In the genomic region with DNA sequence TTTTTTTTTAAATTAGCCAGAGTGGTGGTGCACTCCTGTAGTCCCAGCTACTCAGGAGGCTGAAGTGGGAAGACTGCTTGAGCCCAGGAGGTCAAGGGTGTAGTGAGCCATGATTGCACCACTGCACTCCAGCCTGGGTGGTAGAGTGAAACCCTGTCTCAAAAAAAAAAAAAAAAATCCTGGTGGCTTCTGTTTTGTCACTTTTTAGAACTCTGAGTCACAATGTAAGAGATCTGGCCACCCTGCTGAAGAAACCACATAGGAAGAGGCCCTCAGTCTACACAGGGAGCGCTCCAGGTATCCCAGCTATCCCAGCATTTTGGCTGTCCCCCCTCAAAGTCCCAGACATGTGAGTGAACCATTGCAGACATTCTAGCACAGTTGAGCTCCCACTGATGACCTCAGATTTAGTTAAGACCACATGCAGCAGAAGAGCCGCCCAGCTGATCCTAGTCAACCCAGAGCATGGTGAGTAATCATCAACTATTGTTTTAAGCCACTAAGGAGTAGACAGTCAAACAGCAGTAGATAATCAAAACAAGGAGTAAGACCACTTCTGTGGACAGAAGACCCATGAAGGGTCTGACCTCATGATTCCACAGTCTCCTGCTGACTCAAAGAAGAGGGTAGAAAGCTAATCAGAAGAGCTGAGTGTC, we compare ENCODE assay signal across 22 cellular contexts. TPM values are rescaled to one million over a fixed set of nuclear protein-coding genes. Genes with fewer than 3 reads are reported as not detected.
A peak's percentile ranks its signal among the peaks of the same experiment; 100 is the strongest.
DNase-seq lines count a peak whose midpoint lies in the region; ATAC-seq lines count a peak whose summit lies in the region.
"Had no signal": no experiment of that assay in that cellular context is flagged by ENCODE, and none has a peak within 500 bp of the region (broad histone marks: within the 10 kb centered on the region; RNA-seq: fewer than 3 reads in every experiment).

No MANE protein-coding gene starts in this region.

- no peak overlapping the region for H3K4me3 Mint-ChIP-seq in activated CD8-positive, alpha-beta memory T cell treated with anti-CD3 and anti-CD28 coated beads, Interleukin-2, amount 10 ng/mL, durations not matched to agents 7 days and 5 days
- no peak overlapping the region for H3K4me3 Mint-ChIP-seq in T-helper 17 cell
- H3K4me3 Mint-ChIP-seq in naive thymus-derived CD4-positive, alpha-beta T cell = no peak overlapping the region
- H3K4me3 Mint-ChIP-seq: neural progenitor cell, T-cell, type B pancreatic cell had no signal

- ATAC-seq in activated CD8-positive, alpha-beta memory T cell treated with anti-CD3 and anti-CD28 coated beads, Interleukin-2, amount 10 ng/mL, durations not matched to agents 7 days and 5 days = peak; percentile 38
- ATAC-seq in T-helper 17 cell (no peak), GM19455 (IDR thresholded peaks at IDR 0.05; ENCODE audit: unreplicated experiment) (no peak)
- peak; percentile 12 for ATAC-seq in naive thymus-derived CD4-positive, alpha-beta T cell
- ATAC-seq: PC-3, T-cell had no signal

- H3K27me3 ChIP-seq in naive thymus-derived CD4-positive, alpha-beta T cell (ENCODE audit: control insufficient read depth in 2 of 2, insufficient read depth in 2 of 2, low read length in 2 of 2) = no peaks in the 10 kb centered on the region
- H3K27me3 ChIP-seq: BE2C, right atrium auricular region had no signal

- POLR2A ChIA-PET in naive thymus-derived CD4-positive, alpha-beta T cell (lab: Charles Lee) = no interaction called here

- no peaks in the 10 kb centered on the region for H3K36me3 ChIP-seq in naive thymus-derived CD4-positive, alpha-beta T cell (ENCODE audit: control insufficient read depth in 2 of 3, insufficient read depth in 3 of 3, low read length in 3 of 3)
- H3K36me3 ChIP-seq: BE2C, neural progenitor cell, right atrium auricular region had no signal

- peaks cover 0 to 10% of the 10 kb centered on the region in 2 donors for H3K4me1 ChIP-seq in naive thymus-derived CD4-positive, alpha-beta T cell (ENCODE audit: control insufficient read depth in 2 of 2, insufficient read depth in 2 of 2, low read length in 2 of 2)
- H3K4me1 ChIP-seq: parathyroid adenoma had no signal

- no peak for DNase-seq in activated CD8-positive, alpha-beta memory T cell treated with anti-CD3 and anti-CD28 coated beads, Interleukin-2, amount 10 ng/mL, durations not matched to agents 7 days and 5 days
- no peak for DNase-seq in activated CD8-positive, alpha-beta memory T cell treated with anti-CD3 and anti-CD28 coated beads, Interleukin-2, amount 50 U/mL, for 4 hours
- peak; percentile 48 for DNase-seq in HT1080 (ENCODE audit: low read depth)
- no peak for DNase-seq in T-helper 17 cell
- DNase-seq in naive thymus-derived CD4-positive, alpha-beta T cell = no peak
- DNase-seq in DMS79 treated with DMSO at 0.1 percent for 48 hours (lab: John Stamatoyannopoulos, UW) = no peak
- no peak for DNase-seq in CD1c-positive myeloid dendritic cell (ENCODE audit: extremely low spot score)
- DNase-seq: BE2C; COR-L47; GDM1; NCI-H1417; NCI-H446; PC-3; SHP77; stimulated activated CD4-positive, alpha-beta T cell treated with anti-CD3 and anti-CD28 coated beads, Interleukin-2, amount 100 ng/mL, for 24 hours; T-cell had no signal

- H3K27ac ChIP-seq in naive thymus-derived CD4-positive, alpha-beta T cell (ENCODE audit: low read depth, low read length) = no peak overlapping the region
- H3K27ac ChIP-seq: neural progenitor cell, parathyroid adenoma, right atrium auricular region had no signal

- intact Hi-C loops in naive thymus-derived CD4-positive, alpha-beta T cell (cut with micrococcal nuclease) = loop anchor here (5.0 kb wide), 2 partner anchors 81 to 191 kb away; partner anchors contain the start of gene PREX1 (in 1 of the 2)

- peak overlapping the region; percentile 14 for H3K27ac Mint-ChIP-seq in activated CD8-positive, alpha-beta memory T cell treated with anti-CD3 and anti-CD28 coated beads, Interleukin-2, amount 10 ng/mL, durations not matched to agents 7 days and 5 days
- peak overlapping the region; percentile 61 for H3K27ac Mint-ChIP-seq in T-helper 17 cell
- H3K27ac Mint-ChIP-seq in naive thymus-derived CD4-positive, alpha-beta T cell = peak overlapping the region in 2 of 9 donors; percentile 7 to 9
- H3K27ac Mint-ChIP-seq: activated T-helper 2 cell treated with anti-CD3 and anti-CD28 coated beads, Interferon-gamma antibody, Interleukin-2, Interleukin-4, amounts not matched to agents 10 μg/mL and 5 μg/mL and 100 μg/mL, durations not matched to agents 14 hours and 24 hours and 36 hours; neural progenitor cell; type B pancreatic cell had no signal

- H3K9me3 Mint-ChIP-seq in activated CD8-positive, alpha-beta memory T cell treated with anti-CD3 and anti-CD28 coated beads, Interleukin-2, amount 10 ng/mL, durations not matched to agents 7 days and 5 days (ENCODE audit: low read depth) = peaks cover 4% of the 10 kb centered on the region
- H3K9me3 Mint-ChIP-seq in naive thymus-derived CD4-positive, alpha-beta T cell = peaks cover 0 to 13% (median 3%) of the 10 kb centered on the region in 11 donors
- H3K9me3 Mint-ChIP-seq: type B pancreatic cell had no signal

- no peak overlapping the region for H3K4me3 ChIP-seq in naive thymus-derived CD4-positive, alpha-beta T cell (ENCODE audit: low read length)
- H3K4me3 ChIP-seq: neural progenitor cell, right atrium auricular region had no signal

- peaks cover 10% of the 10 kb centered on the region for H3K36me3 Mint-ChIP-seq in activated CD8-positive, alpha-beta memory T cell treated with anti-CD3 and anti-CD28 coated beads, Interleukin-2, amount 10 ng/mL, durations not matched to agents 7 days and 5 days
- peaks cover 2% of the 10 kb centered on the region for H3K36me3 Mint-ChIP-seq in T-helper 17 cell (ENCODE audit: low read depth)
- H3K36me3 Mint-ChIP-seq in naive thymus-derived CD4-positive, alpha-beta T cell = peaks cover 0 to 9% (median 3%) of the 10 kb centered on the region in 5 donors
- H3K36me3 Mint-ChIP-seq: neural progenitor cell, T-cell, type B pancreatic cell had no signal

- H3K9me3 ChIP-seq in T-helper 17 cell (ENCODE audit: control insufficient read depth, low read length, poor library complexity, severe bottlenecking) = no peaks in the 10 kb centered on the region
- no peaks in the 10 kb centered on the region for H3K9me3 ChIP-seq in naive thymus-derived CD4-positive, alpha-beta T cell (ENCODE audit: control insufficient read depth in 2 of 3, low read length in 3 of 3)
- H3K9me3 ChIP-seq: BE2C had no signal

- no peaks in the 10 kb centered on the region for H3K27me3 Mint-ChIP-seq in activated CD8-positive, alpha-beta memory T cell treated with anti-CD3 and anti-CD28 coated beads, Interleukin-2, amount 10 ng/mL, durations not matched to agents 7 days and 5 days
- H3K27me3 Mint-ChIP-seq in T-helper 17 cell = no peaks in the 10 kb centered on the region
- H3K27me3 Mint-ChIP-seq in naive thymus-derived CD4-positive, alpha-beta T cell = peaks cover 0 to 8% (median 2%) of the 10 kb centered on the region in 5 donors

- peaks cover 42% of the 10 kb centered on the region for H3K4me1 Mint-ChIP-seq in activated CD8-positive, alpha-beta memory T cell treated with anti-CD3 and anti-CD28 coated beads, Interleukin-2, amount 10 ng/mL, durations not matched to agents 7 days and 5 days
- H3K4me1 Mint-ChIP-seq in T-helper 17 cell = peaks cover 24% of the 10 kb centered on the region
- peaks cover 0 to 17% (median 7%) of the 10 kb centered on the region in 7 donors for H3K4me1 Mint-ChIP-seq in naive thymus-derived CD4-positive, alpha-beta T cell

- CTCF ChIA-PET in activated CD8-positive, alpha-beta memory T cell treated with anti-CD3 and anti-CD28 coated beads, Interleukin-2, amount 10 ng/mL, durations not matched to agents 7 days and 5 days (lab: Charles Lee) = interaction anchor here (0.7 to 9.0 kb wide), 3 partner anchors 156 to 288 kb away, joined by 3 to 118 read pairs (median 5); no protein-coding TSS in a partner anchor
- CTCF ChIA-PET in naive thymus-derived CD4-positive, alpha-beta T cell (lab: Charles Lee) = interaction anchor here (1.2 kb wide), 2 partner anchors 248 to 251 kb away, joined by 3 to 7 read pairs; no protein-coding TSS in a partner anchor

RNA-seq across cellular contexts. Expression of gene ARFGEF2, which starts 12.7 kb away (rescaled TPM):
- total RNA-seq in activated CD8-positive, alpha-beta memory T cell treated with anti-CD3 and anti-CD28 coated beads, Interleukin-2, amount 10 ng/mL, durations not matched to agents 7 days and 5 days = 10 to 100 TPM; 19.0 to 23.7 TPM
- total RNA-seq in HT1080 (2014; rRNA removed; shearing (Covaris generic)) = 21.7 and 31.0 TPM in 2 replicates
- 12.6 and 18.1 TPM in 2 replicates for polyA plus RNA-seq in HT1080 (2015; cell fraction: cytosol; rRNA removed)
- 28.6 and 31.9 TPM in 2 replicates for polyA plus RNA-seq in HT1080 (2015; cell fraction: nucleus; rRNA removed)
- total RNA-seq in T-helper 17 cell = 10 to 100 TPM; 24.1 to 24.7 TPM
- 10 to 100 TPM; 24.2 to 33.5 (median 30.1) TPM for total RNA-seq in naive thymus-derived CD4-positive, alpha-beta T cell
- 10 to 100 TPM; 10.1 to 12.0 TPM for polyA plus RNA-seq in naive thymus-derived CD4-positive, alpha-beta T cell

Comparison
In these comparisons a context has a peak if more than half of its experiments do, and no peak if none do; other contexts are left out.
1. ATAC-seq: peak in activated CD8-positive, alpha-beta memory T cell treated with anti-CD3 and anti-CD28 coated beads, Interleukin-2, amount 10 ng/mL, durations not matched to agents 7 days and 5 days (single experiment) and naive thymus-derived CD4-positive, alpha-beta T cell (single experiment); none in T-helper 17 cell (single experiment) and GM19455 (single experiment).